Comparison of ENCODE assay signal across 8 cellular contexts in genomic region chr3:196207159-196207832, GRCh38. TPM values are rescaled to one million over a fixed set of nuclear protein-coding genes. Genes with fewer than 3 reads are reported as not detected.
A peak's percentile ranks its signal among the peaks of the same experiment; 100 is the strongest.
DNase-seq lines count a peak whose midpoint lies in the region; ATAC-seq lines count a peak whose summit lies in the region.

No MANE protein-coding gene starts in this region.

- peaks cover 13% of the 10 kb centered on the region for H3K4me1 Mint-ChIP-seq in activated CD8-positive, alpha-beta T cell treated with anti-CD3 and anti-CD28 coated beads, Interleukin-2, amount 10 ng/mL, durations not matched to agents 7 days and 5 days (ENCODE audit: low read depth)

- peak; percentile 47 for ATAC-seq in activated CD8-positive, alpha-beta T cell treated with anti-CD3 and anti-CD28 coated beads, Interleukin-2, amount 10 ng/mL, durations not matched to agents 7 days and 5 days
- peak; percentile 47 for ATAC-seq in sciatic nerve

- no peak overlapping the region for H3K27ac Mint-ChIP-seq in activated CD8-positive, alpha-beta T cell treated with anti-CD3 and anti-CD28 coated beads, Interleukin-2, amount 10 ng/mL, durations not matched to agents 7 days and 5 days

- DNase-seq in HAP-1 (ENCODE audit: low spot score in 2 of 2) (peak in 1 of 2 experiments; percentile 46), germinal center (ENCODE audit: low spot score) (peak; percentile 56), sciatic nerve (ENCODE audit: low spot score) (no peak), NCI-H2196 treated with DMSO at 0.1 percent for 48 hours (lab: John Stamatoyannopoulos, UW; ENCODE audit: unreplicated experiment) (no peak), NCI-H1436 (lab: John Stamatoyannopoulos, UW) (no peak), OCI-M2 (lab: John Stamatoyannopoulos, UW; ENCODE audit: unreplicated experiment) (no peak), NOMO-1 treated with dmso at 0.1 percent for 144 hours (lab: John Stamatoyannopoulos, UW; ENCODE audit: unreplicated experiment) (no peak)
- DNase-seq in activated CD8-positive, alpha-beta T cell treated with anti-CD3 and anti-CD28 coated beads, Interleukin-2, amount 10 ng/mL, durations not matched to agents 7 days and 5 days: no peak

- CTCF ChIA-PET in activated CD8-positive, alpha-beta T cell treated with anti-CD3 and anti-CD28 coated beads, Interleukin-2, amount 10 ng/mL, durations not matched to agents 7 days and 5 days (lab: Charles Lee): interaction anchor here (1.2 kb wide), 1 partner anchor 184 kb away, joined by 3 read pairs; no protein-coding TSS in a partner anchor

- peak overlapping the region; percentile 19 for H3K4me3 ChIP-seq in HAP-1

- intact Hi-C loops in sciatic nerve (cut with DNase I): no loop called here

- no peaks in the 10 kb centered on the region for H3K36me3 Mint-ChIP-seq in activated CD8-positive, alpha-beta T cell treated with anti-CD3 and anti-CD28 coated beads, Interleukin-2, amount 10 ng/mL, durations not matched to agents 7 days and 5 days (ENCODE audit: low read depth)

- peak overlapping the region; percentile 80 for H3K4me3 Mint-ChIP-seq in activated CD8-positive, alpha-beta T cell treated with anti-CD3 and anti-CD28 coated beads, Interleukin-2, amount 10 ng/mL, durations not matched to agents 7 days and 5 days

- no peaks in the 10 kb centered on the region for H3K36me3 ChIP-seq in HAP-1 (replicated peaks)

- no peaks in the 10 kb centered on the region for H3K9me3 Mint-ChIP-seq in activated CD8-positive, alpha-beta T cell treated with anti-CD3 and anti-CD28 coated beads, Interleukin-2, amount 10 ng/mL, durations not matched to agents 7 days and 5 days (ENCODE audit: insufficient read depth)

- POLR2A ChIA-PET in activated CD8-positive, alpha-beta T cell treated with anti-CD3 and anti-CD28 coated beads, Interleukin-2, amount 10 ng/mL, durations not matched to agents 7 days and 5 days (lab: Charles Lee): interaction anchor here (1.0 kb wide), 1 partner anchor 361 kb away, joined by 3 read pairs; the partner anchor contains the start of genes FBXO45 and WDR53

- H3K9me3 ChIP-seq in HAP-1: no peaks in the 10 kb centered on the region

- H3K4me1 ChIP-seq in HAP-1: no peaks in the 10 kb centered on the region

- in situ Hi-C loops in HAP-1 (cut with MboI; ENCODE audit: low sequenced_read_pairs): no loop called here

- H3K27me3 Mint-ChIP-seq in activated CD8-positive, alpha-beta T cell treated with anti-CD3 and anti-CD28 coated beads, Interleukin-2, amount 10 ng/mL, durations not matched to agents 7 days and 5 days (ENCODE audit: low read depth): peaks cover 25% of the 10 kb centered on the region

- H3K27me3 ChIP-seq in HAP-1 (ENCODE audit: low read depth): no peaks in the 10 kb centered on the region

RNA-seq across cellular contexts. Expression of gene ZDHHC19, which starts 3.9 kb away (rescaled TPM):
- total RNA-seq in activated CD8-positive, alpha-beta T cell treated with anti-CD3 and anti-CD28 coated beads, Interleukin-2, amount 10 ng/mL, durations not matched to agents 7 days and 5 days: not detected
- total RNA-seq in sciatic nerve: not detected

RNA-seq across cellular contexts. Expression of gene SLC51A, which starts 9.0 kb away (rescaled TPM):
- not detected for total RNA-seq in activated CD8-positive, alpha-beta T cell treated with anti-CD3 and anti-CD28 coated beads, Interleukin-2, amount 10 ng/mL, durations not matched to agents 7 days and 5 days
- total RNA-seq in sciatic nerve: 0.58 TPM
